Comparison of ENCODE assay signal across 16 cellular contexts in genomic region chr2:233489666-233490065, GRCh38.
DNase-seq lines count a peak whose midpoint lies in the region; ATAC-seq and TF ChIP-seq lines count a peak whose summit lies in the region.
"Had no signal": no experiment of that assay in that cellular context is flagged by ENCODE, and none has a peak within 500 bp of the region (broad histone marks: within the 10 kb centered on the region; RNA-seq: fewer than 3 reads in every experiment).

No MANE protein-coding gene starts in this region.

- no peak for TF ChIP-seq RAD21 in SK-N-SH (IDR thresholded peaks at IDR 0.05; ENCODE audit: low read length)

- H4K20me1 ChIP-seq in SK-N-SH (ENCODE audit: insufficient read depth): no peaks in the 10 kb centered on the region
- H4K20me1 ChIP-seq in fibroblast of lung (ENCODE audit: control insufficient read depth, extremely low read depth, insufficient read depth, low read length): no peaks in the 10 kb centered on the region

- H3F3A ChIP-seq in SK-N-SH (replicated peaks; ENCODE audit: insufficient read depth): peaks cover 38% of the 10 kb centered on the region

- POLR2A ChIA-PET in SK-N-SH (lab: Yijun Ruan, JAX): no interaction called here

- H3K4me1 ChIP-seq in SK-N-SH (ENCODE audit: control insufficient read depth in 1 of 2, insufficient read depth in 2 of 2, low read depth in 1 of 2, low read length in 1 of 2): peaks cover 2 to 34% of the 10 kb centered on the region in 2 experiments; a peak in 3 of 4 replicates
- H3K4me1 ChIP-seq in fibroblast of lung (ENCODE audit: control insufficient read depth, extremely low read depth, insufficient read depth, low read length): peaks cover 15% of the 10 kb centered on the region
- peaks cover 0 to 28% (median 0%) of the 10 kb centered on the region in 3 donors for H3K4me1 ChIP-seq in gastroesophageal sphincter

- H3K9me2 ChIP-seq in SK-N-SH: no peaks in the 10 kb centered on the region

- CTCF ChIA-PET in SK-N-SH (lab: Yijun Ruan, JAX): no interaction called here

- TF ChIP-seq CTCF in SK-N-SH (IDR thresholded peaks at IDR 0.05): no peak
- no peak for TF ChIP-seq CTCF in fibroblast of lung (conservative IDR thresholded peaks at IDR 0.05 in 1 of 2, IDR thresholded peaks at IDR 0.05 in 1 of 2; ENCODE audit: low read depth in 1 of 2, low read length in 2 of 2)
- TF ChIP-seq CTCF in gastroesophageal sphincter (IDR thresholded peaks at IDR 0.05): no peak

- H3K36me3 ChIP-seq in SK-N-SH (replicated peaks in 1 of 2; ENCODE audit: control insufficient read depth in 1 of 2, insufficient read depth in 2 of 2, low read length in 1 of 2) (peaks cover 31 to 33% of the 10 kb centered on the region in 2 experiments), fibroblast of lung (ENCODE audit: control insufficient read depth, insufficient read depth, low read length) (no peaks in the 10 kb centered on the region), gastroesophageal sphincter (peaks cover 4 to 89% of the 10 kb centered on the region in 2 donors)

- H3K9ac ChIP-seq in SK-N-SH: peak overlapping the region; percentile 59; the same call in 1 of the 2 replicates
- H3K9ac ChIP-seq in fibroblast of lung (ENCODE audit: insufficient read depth, low read length): no peak overlapping the region

- H2AFZ ChIP-seq in SK-N-SH (ENCODE audit: low read depth): peak overlapping the region; percentile 25; the same call in 1 of the 2 replicates
- H2AFZ ChIP-seq in fibroblast of lung (ENCODE audit: low read length): no peak overlapping the region

- peak overlapping the region; percentile 5 to 99; a peak in 3 of 4 replicates for H3K27ac ChIP-seq in SK-N-SH (ENCODE audit: low read depth in 2 of 2, low read length in 1 of 2)
- no peak overlapping the region for H3K27ac ChIP-seq in fibroblast of lung (ENCODE audit: insufficient read depth, low read length)
- H3K27ac ChIP-seq in gastroesophageal sphincter: no peak overlapping the region

- H3K79me2 ChIP-seq in SK-N-SH (ENCODE audit: insufficient read depth): peaks cover 7% of the 10 kb centered on the region; the same call in 1 of the 2 replicates
- no peaks in the 10 kb centered on the region for H3K79me2 ChIP-seq in fibroblast of lung (ENCODE audit: control insufficient read depth, insufficient read depth, low read length)

- ATAC-seq in gastroesophageal sphincter: no peak
- ATAC-seq: natural killer cell, T-cell had no signal

- H3K4me3 ChIP-seq in SK-N-SH (ENCODE audit: low read depth in 2 of 2, low read length in 1 of 2): no peak overlapping the region
- H3K4me3 ChIP-seq in fibroblast of lung (replicated peaks in 1 of 4; ENCODE audit: control extremely low read depth in 1 of 4, insufficient read depth in 1 of 4, low read depth in 3 of 4, low read length in 4 of 4): no peak overlapping the region
- no peak overlapping the region for H3K4me3 ChIP-seq in skeletal muscle cell (ENCODE audit: low read depth, low read length)
- H3K4me3 ChIP-seq in gastroesophageal sphincter: no peak overlapping the region
- H3K4me3 ChIP-seq: HAP-1 had no signal

- TF ChIP-seq POLR2A in gastroesophageal sphincter (IDR thresholded peaks at IDR 0.05): no peak

- no peaks in the 10 kb centered on the region for H3K27me3 ChIP-seq in SK-N-SH (ENCODE audit: insufficient read depth)
- H3K27me3 ChIP-seq in fibroblast of lung (ENCODE audit: control insufficient read depth, insufficient read depth, low read length): no peaks in the 10 kb centered on the region
- no peaks in the 10 kb centered on the region for H3K27me3 ChIP-seq in gastroesophageal sphincter

- 66% methylated on average over 6 of the region's 6 CpGs for WGBS in SK-N-SH (ENCODE audit: low lambda C conversion rate)
- 94 to 95% methylated on average over 6 of the region's 6 CpGs for WGBS in gastroesophageal sphincter (ENCODE audit: low coverage in 1 of 2), 2 donors

- TF ChIP-seq EP300 in SK-N-SH (IDR thresholded peaks at IDR 0.05; ENCODE audit: borderline replicate concordance in 1 of 2, low read depth in 1 of 2, low read length in 1 of 2) (no peak), gastroesophageal sphincter (IDR thresholded peaks at IDR 0.05) (no peak)

- peak; percentile 79 for DNase-seq in Ammon's horn (ENCODE audit: low spot score)
- DNase-seq in SK-N-SH: no peak
- DNase-seq in fibroblast of lung (ENCODE audit: low read depth in 2 of 2): peak; percentile 35 to 79
- DNase-seq in skeletal muscle cell (ENCODE audit: low read depth): peak; percentile 41
- no peak for DNase-seq in GOT3 (lab: John Stamatoyannopoulos, UW)
- DNase-seq in activated T-cell treated with anti-CD3 and anti-CD28 coated beads, Interleukin-2, amount 50 U/mL, for 1 hour: no peak
- DNase-seq in NCI-H69 (lab: John Stamatoyannopoulos, UW): no peak
- DNase-seq: activated B cell treated with CpG ODN at 0.5 μM for 24 hours; activated naive CD4-positive, alpha-beta T cell treated with anti-CD3 and anti-CD28 coated beads, Interleukin-2, amount 50 U/mL, for 16 hours; natural killer cell; NCI-H1105; NCI-H2227 treated with DMSO at 0.1 percent for 48 hours; OCI-M1; T-cell had no signal

- peak overlapping the region; percentile 41; the same call in 1 of the 2 replicates for H3K4me2 ChIP-seq in SK-N-SH
- H3K4me2 ChIP-seq in fibroblast of lung (ENCODE audit: extremely low read depth, insufficient read depth, low read length): no peak overlapping the region

- H3K9me3 ChIP-seq in SK-N-SH (no peaks in the 10 kb centered on the region), fibroblast of lung (ENCODE audit: control insufficient read depth, insufficient read depth, low read depth, low read length) (no peaks in the 10 kb centered on the region), gastroesophageal sphincter (no peaks in the 10 kb centered on the region)
- H3K9me3 ChIP-seq: HAP-1 had no signal

TF ChIP-seq in SK-N-SH, 30 proteins besides CTCF, POLR2A, EP300 and RAD21:
- TF ChIP-seq PBX3 (IDR thresholded peaks at IDR 0.05) (0 out of 2 replicates have a peak, but pooled peaks have one; percentile 8), TCF12 (IDR thresholded peaks at IDR 0.05) (no peak), JUND (IDR thresholded peaks at IDR 0.05) (peak; percentile 29; the same call in 1 of the 2 replicates)

Comparison
In these comparisons a context has a peak if more than half of its experiments do, and no peak if none do; other contexts are left out.
1. DNase-seq: peak in Ammon's horn (single experiment), fibroblast of lung (2 of 2) and skeletal muscle cell (single experiment); none in SK-N-SH (single experiment), GOT3 (single experiment), activated T-cell treated with anti-CD3 and anti-CD28 coated beads, Interleukin-2, amount 50 U/mL, for 1 hour (single experiment) and NCI-H69 (single experiment).
2. H3K27ac ChIP-seq: peak in SK-N-SH (2 of 2); none in fibroblast of lung (single experiment) and gastroesophageal sphincter (0 of 4).